37 cellular contexts compared by ENCODE assay signal in genomic region chr1:55054396-55054795, GRCh38. TPM values are rescaled to one million over a fixed set of nuclear protein-coding genes. Genes with fewer than 3 reads are reported as not detected.
"Had no signal": no experiment of that assay in that cellular context is flagged by ENCODE, and none has a peak within 500 bp of the region (broad histone marks: within the 10 kb centered on the region; RNA-seq: fewer than 3 reads in every experiment).

No MANE protein-coding gene starts in this region.

- H3K27ac ChIP-seq: ascending aorta, cardiac muscle cell, heart right ventricle, pancreas, psoas muscle, thyroid gland, upper lobe of right lung had no signal

- DNase-seq: activated CD4-positive, alpha-beta T cell treated with anti-CD3 and anti-CD28 coated beads, Interleukin-2, amount 50 U/mL, for 1 hour; activated CD8-positive, alpha-beta T cell treated with anti-CD3 and anti-CD28 coated beads for 36 hours; activated naive CD4-positive, alpha-beta T cell treated with anti-CD3 and anti-CD28 coated beads, Interleukin-2, amount 10 ng/mL, durations not matched to agents 7 days and 5 days; activated naive CD8-positive, alpha-beta T cell treated with anti-CD3 and anti-CD28 coated beads, Interleukin-2, amount 10 ng/mL, durations not matched to agents 7 days and 5 days; activated T-cell treated with anti-CD3 and anti-CD28 coated beads, Interleukin-2, amount 50 U/mL, for 4 hours; cerebellar nuclear complex; cortex of kidney; effector memory CD8-positive, alpha-beta T cell; heart right ventricle; kidney glomerular epithelial cell; left lung; naive B cell; nephron progenitor cell; pancreas; psoas muscle; stimulated activated CD4-positive, alpha-beta T cell treated with anti-CD3 and anti-CD28 coated beads, Interleukin-1b, Interleukin-23, amount 100 ng/mL, for 48 hours; stimulated activated CD4-positive, alpha-beta T cell treated with anti-CD3 and anti-CD28 coated beads, Interleukin-4, amount 100 ng/mL, for 4 hours; stimulated activated CD8-positive, alpha-beta memory T cell treated with anti-CD3 and anti-CD28 coated beads, Interleukin-4, amount 100 ng/mL, for 48 hours; stimulated activated naive CD8-positive, alpha-beta T cell treated with anti-CD3 and anti-CD28 coated beads, Interleukin-15, amount 100 ng/mL, for 72 hours; substantia nigra; SW 1271; T1000; thyroid gland had no signal

- H3K9me3 Mint-ChIP-seq: activated CD8-positive, alpha-beta T cell treated with anti-CD3 and anti-CD28 coated beads for 36 hours; activated naive CD4-positive, alpha-beta T cell treated with anti-CD3 and anti-CD28 coated beads, Interleukin-2, amount 10 ng/mL, durations not matched to agents 7 days and 5 days; activated naive CD8-positive, alpha-beta T cell treated with anti-CD3 and anti-CD28 coated beads, Interleukin-2, amount 10 ng/mL, durations not matched to agents 7 days and 5 days; activated T-cell treated with anti-CD3 and anti-CD28 coated beads, Interleukin-2, amount 50 U/mL, for 4 hours; activated T-helper 2 cell treated with anti-CD3 and anti-CD28 coated beads, Interferon-gamma antibody, Interleukin-2, Interleukin-4, amounts not matched to agents 10 μg/mL and 5 μg/mL and 100 μg/mL, durations not matched to agents 14 hours and 24 hours and 36 hours; brain; effector memory CD8-positive, alpha-beta T cell; nephron progenitor cell; stimulated activated memory B cell treated with anti-CD40 and anti-IgM and Interleukin-4, amounts not matched to agents 10 μg/mL and 1 μg/mL and 100 μg/mL, for 72 hours; stimulated activated naive CD8-positive, alpha-beta T cell treated with anti-CD3 and anti-CD28 coated beads, Interleukin-15, amount 100 ng/mL, for 72 hours; T-helper 1 cell treated with Interleukin-12 subunit alpha and Interleukin-12 subunit beta and Interleukin-4 antibody, amounts not matched to agents 30 μg/mL and 1 μg/mL, for 36 hours had no signal

- H3K4me1 Mint-ChIP-seq: activated naive CD4-positive, alpha-beta T cell treated with anti-CD3 and anti-CD28 coated beads, Interleukin-2, amount 10 ng/mL, durations not matched to agents 7 days and 5 days; activated naive CD8-positive, alpha-beta T cell treated with anti-CD3 and anti-CD28 coated beads, Interleukin-2, amount 10 ng/mL, durations not matched to agents 7 days and 5 days; stimulated activated memory B cell treated with anti-CD40 and anti-IgM and Interleukin-4, amounts not matched to agents 10 μg/mL and 1 μg/mL and 100 μg/mL, for 72 hours; stimulated activated naive CD8-positive, alpha-beta T cell treated with anti-CD3 and anti-CD28 coated beads, Interleukin-15, amount 100 ng/mL, for 72 hours had no signal

- H3K4me1 ChIP-seq: ascending aorta, pancreas, thyroid gland, upper lobe of right lung had no signal

- H3K4me2 ChIP-seq: smooth muscle cell had no signal

- H3K4me3 ChIP-seq: ascending aorta, cardiac muscle cell, heart right ventricle, left lung, lung, pancreas, psoas muscle, smooth muscle cell, thyroid gland, upper lobe of right lung had no signal

- H3K36me3 Mint-ChIP-seq: activated naive CD4-positive, alpha-beta T cell treated with anti-CD3 and anti-CD28 coated beads, Interleukin-2, amount 10 ng/mL, durations not matched to agents 7 days and 5 days; activated naive CD8-positive, alpha-beta T cell treated with anti-CD3 and anti-CD28 coated beads, Interleukin-2, amount 10 ng/mL, durations not matched to agents 7 days and 5 days; brain; naive B cell; stimulated activated memory B cell treated with anti-CD40 and anti-IgM and Interleukin-4, amounts not matched to agents 10 μg/mL and 1 μg/mL and 100 μg/mL, for 72 hours had no signal

- H3K27me3 Mint-ChIP-seq: activated CD8-positive, alpha-beta T cell treated with anti-CD3 and anti-CD28 coated beads for 36 hours; activated naive CD4-positive, alpha-beta T cell treated with anti-CD3 and anti-CD28 coated beads, Interleukin-2, amount 10 ng/mL, durations not matched to agents 7 days and 5 days; activated naive CD8-positive, alpha-beta T cell treated with anti-CD3 and anti-CD28 coated beads, Interleukin-2, amount 10 ng/mL, durations not matched to agents 7 days and 5 days; stimulated activated memory B cell treated with anti-CD40 and anti-IgM and Interleukin-4, amounts not matched to agents 10 μg/mL and 1 μg/mL and 100 μg/mL, for 72 hours; stimulated activated naive CD8-positive, alpha-beta T cell treated with anti-CD3 and anti-CD28 coated beads, Interleukin-15, amount 100 ng/mL, for 72 hours had no signal

- H3K27me3 ChIP-seq: ascending aorta, cardiac muscle cell, heart right ventricle, left lung, pancreas, thyroid gland, upper lobe of right lung had no signal

- H3K9me3 ChIP-seq: ascending aorta, heart right ventricle, left lung, pancreas, psoas muscle, thyroid gland, upper lobe of right lung had no signal

- H3K36me3 ChIP-seq: ascending aorta, cardiac muscle cell, heart right ventricle, pancreas, thyroid gland, upper lobe of right lung had no signal

- ATAC-seq: activated CD8-positive, alpha-beta T cell treated with anti-CD3 and anti-CD28 coated beads for 36 hours; activated T-cell treated with anti-CD3 and anti-CD28 coated beads, Interleukin-2, amount 50 U/mL, for 4 hours; effector memory CD8-positive, alpha-beta T cell; heart right ventricle; left lung; pancreas; psoas muscle; stimulated activated memory B cell treated with anti-CD40 and anti-IgM and Interleukin-4, amounts not matched to agents 10 μg/mL and 1 μg/mL and 100 μg/mL, for 72 hours; stimulated activated naive CD8-positive, alpha-beta T cell treated with anti-CD3 and anti-CD28 coated beads, Interleukin-15, amount 100 ng/mL, for 72 hours; upper lobe of right lung had no signal

- H3K27ac Mint-ChIP-seq: activated CD8-positive, alpha-beta T cell treated with anti-CD3 and anti-CD28 coated beads for 36 hours; activated naive CD4-positive, alpha-beta T cell treated with anti-CD3 and anti-CD28 coated beads, Interleukin-2, amount 10 ng/mL, durations not matched to agents 7 days and 5 days; activated naive CD8-positive, alpha-beta T cell treated with anti-CD3 and anti-CD28 coated beads, Interleukin-2, amount 10 ng/mL, durations not matched to agents 7 days and 5 days; activated T-helper 2 cell treated with anti-CD3 and anti-CD28 coated beads, Interferon-gamma antibody, Interleukin-2, Interleukin-4, amounts not matched to agents 10 μg/mL and 5 μg/mL and 100 μg/mL, durations not matched to agents 14 hours and 24 hours and 36 hours; effector memory CD8-positive, alpha-beta T cell; nephron progenitor cell; stimulated activated memory B cell treated with anti-CD40 and anti-IgM and Interleukin-4, amounts not matched to agents 10 μg/mL and 1 μg/mL and 100 μg/mL, for 72 hours; stimulated activated naive CD8-positive, alpha-beta T cell treated with anti-CD3 and anti-CD28 coated beads, Interleukin-15, amount 100 ng/mL, for 72 hours; T-helper 1 cell treated with Interleukin-12 subunit alpha and Interleukin-12 subunit beta and Interleukin-4 antibody, amounts not matched to agents 30 μg/mL and 1 μg/mL, for 36 hours had no signal

- H3K4me3 Mint-ChIP-seq: activated CD8-positive, alpha-beta T cell treated with anti-CD3 and anti-CD28 coated beads for 36 hours; activated naive CD4-positive, alpha-beta T cell treated with anti-CD3 and anti-CD28 coated beads, Interleukin-2, amount 10 ng/mL, durations not matched to agents 7 days and 5 days; activated naive CD8-positive, alpha-beta T cell treated with anti-CD3 and anti-CD28 coated beads, Interleukin-2, amount 10 ng/mL, durations not matched to agents 7 days and 5 days; activated T-cell treated with anti-CD3 and anti-CD28 coated beads, Interleukin-2, amount 50 U/mL, for 4 hours; brain; effector memory CD8-positive, alpha-beta T cell; naive B cell; nephron progenitor cell; stimulated activated memory B cell treated with anti-CD40 and anti-IgM and Interleukin-4, amounts not matched to agents 10 μg/mL and 1 μg/mL and 100 μg/mL, for 72 hours; stimulated activated naive CD8-positive, alpha-beta T cell treated with anti-CD3 and anti-CD28 coated beads, Interleukin-15, amount 100 ng/mL, for 72 hours; T-helper 1 cell treated with Interleukin-12 subunit alpha and Interleukin-12 subunit beta and Interleukin-4 antibody, amounts not matched to agents 30 μg/mL and 1 μg/mL, for 36 hours had no signal

RNA-seq across cellular contexts. Expression of gene PCSK9, which starts 15.0 kb away (rescaled TPM):
- total RNA-seq: activated CD8-positive, alpha-beta T cell treated with anti-CD3 and anti-CD28 coated beads for 36 hours; activated naive CD8-positive, alpha-beta T cell treated with anti-CD3 and anti-CD28 coated beads, Interleukin-2, amount 10 ng/mL, durations not matched to agents 7 days and 5 days; ascending aorta; psoas muscle; thyroid gland had no signal
- polyA plus RNA-seq: cardiac muscle cell had no signal

RNA-seq across cellular contexts. Expression of gene BSND, which starts 55.7 kb away (rescaled TPM):
- total RNA-seq: activated CD8-positive, alpha-beta T cell treated with anti-CD3 and anti-CD28 coated beads for 36 hours; activated naive CD8-positive, alpha-beta T cell treated with anti-CD3 and anti-CD28 coated beads, Interleukin-2, amount 10 ng/mL, durations not matched to agents 7 days and 5 days; activated T-cell treated with anti-CD3 and anti-CD28 coated beads, Interleukin-2, amount 50 U/mL, for 4 hours; activated T-helper 2 cell treated with anti-CD3 and anti-CD28 coated beads, Interferon-gamma antibody, Interleukin-2, Interleukin-4, amounts not matched to agents 10 μg/mL and 5 μg/mL and 100 μg/mL, durations not matched to agents 14 hours and 24 hours and 36 hours; ascending aorta; cardiac muscle cell; endothelial cell of umbilical vein; fibroblast of lung; fibroblast of villous mesenchyme; heart right ventricle; left lung; lung; mucosa of gallbladder; pancreas; psoas muscle; smooth muscle cell; thyroid gland; upper lobe of right lung had no signal
- polyA plus RNA-seq: cardiac muscle cell, endothelial cell of umbilical vein, esophagus, fibroblast of lung, heart right ventricle, psoas muscle, smooth muscle cell had no signal
